8 cellular contexts compared by ENCODE assay signal in genomic region chr6:110816110-110816409, GRCh38. TPM values are rescaled to one million over a fixed set of nuclear protein-coding genes. Genes with fewer than 3 reads are reported as not detected.
A peak's percentile ranks its signal among the peaks of the same experiment; 100 is the strongest.
DNase-seq lines count a peak whose midpoint lies in the region; ATAC-seq and TF ChIP-seq lines count a peak whose summit lies in the region.

No MANE protein-coding gene starts in this region.

- no peaks in the 10 kb centered on the region for H3K9me3 ChIP-seq in DOHH2 (ENCODE audit: control insufficient read depth, insufficient read depth, low read length)
- no peaks in the 10 kb centered on the region for H3K9me3 ChIP-seq in Peyer's patch
- no peaks in the 10 kb centered on the region for H3K9me3 ChIP-seq in prostate gland

- H3K27me3 ChIP-seq in DOHH2 (ENCODE audit: control insufficient read depth, low read length) (no peaks in the 10 kb centered on the region), Peyer's patch (no peaks in the 10 kb centered on the region), prostate gland (replicated peaks; ENCODE audit: insufficient read depth) (no peaks in the 10 kb centered on the region)

- H3K36me3 ChIP-seq in DOHH2 (ENCODE audit: control insufficient read depth, low read length), result peaks cover 7% of the 10 kb centered on the region; the same call in 1 of the 2 replicates
- H3K36me3 ChIP-seq in Peyer's patch, result no peaks in the 10 kb centered on the region
- no peaks in the 10 kb centered on the region for H3K36me3 ChIP-seq in prostate gland

- H4K20me1 ChIP-seq in DOHH2 (ENCODE audit: control insufficient read depth, insufficient read depth, low read depth, low read length), result no peaks in the 10 kb centered on the region

- H3F3A ChIP-seq in DOHH2 (ENCODE audit: control insufficient read depth, insufficient read depth), result peaks cover 12% of the 10 kb centered on the region

- WGBS in prostate gland, result 1% methylated on average over 6 of the region's 6 CpGs

- H3K4me1 ChIP-seq in DOHH2 (ENCODE audit: control insufficient read depth, low read length), result peaks cover 40% of the 10 kb centered on the region
- H3K4me1 ChIP-seq in Peyer's patch, result peaks cover 0 to 21% (median 3%) of the 10 kb centered on the region in 4 donors
- H3K4me1 ChIP-seq in prostate gland (replicated peaks), result no peaks in the 10 kb centered on the region

- no peak for TF ChIP-seq CTCF in DOHH2 (IDR thresholded peaks at IDR 0.05; ENCODE audit: low read depth, low read length, poor library complexity, severe bottlenecking)
- no peak for TF ChIP-seq CTCF in Peyer's patch (IDR thresholded peaks at IDR 0.05)
- no peak for TF ChIP-seq CTCF in prostate gland (IDR thresholded peaks at IDR 0.05)

- DNase-seq in Peyer's patch (no peak), erythroblast (lab: John Stamatoyannopoulos, UW) (no peak), prostate gland (ENCODE audit: low spot score) (no peak), NK-92 (lab: John Stamatoyannopoulos, UW; ENCODE audit: unreplicated experiment) (no peak), T-helper 9 cell (no peak), CD1c-positive myeloid dendritic cell (ENCODE audit: extremely low spot score) (no peak)

- no peak for ATAC-seq in HG02763 (IDR thresholded peaks at IDR 0.05; ENCODE audit: unreplicated experiment)

- intact Hi-C loops in prostate gland (cut with DNase I), result no loop called here

- peaks cover 47% of the 10 kb centered on the region for H3K79me2 ChIP-seq in DOHH2 (ENCODE audit: control insufficient read depth, low read length)

- H3K9me2 ChIP-seq in DOHH2 (replicated peaks; ENCODE audit: control insufficient read depth, low read length), result no peaks in the 10 kb centered on the region

- H3K4me3 ChIP-seq in DOHH2 (ENCODE audit: low read length) (peak overlapping the region; percentile 81), Peyer's patch (peak overlapping the region; percentile 73 to 99 (median 88)), prostate gland (peak overlapping the region; percentile 96)

- H3K4me2 ChIP-seq in DOHH2 (ENCODE audit: low read length), result peak overlapping the region; percentile 92

- H3K27ac ChIP-seq in DOHH2 (ENCODE audit: low read depth, low read length) (peak overlapping the region; percentile 78), Peyer's patch (peak overlapping the region; percentile 93 to 98 (median 97)), prostate gland (peak overlapping the region; percentile 95 to 96)

- TF ChIP-seq POLR2A in Peyer's patch (IDR thresholded peaks at IDR 0.05), result no peak
- peak; percentile 72 for TF ChIP-seq POLR2A in erythroblast (IDR thresholded peaks at IDR 0.05; ENCODE audit: low read length)
- TF ChIP-seq POLR2A in prostate gland (IDR thresholded peaks at IDR 0.05), result no peak

RNA-seq across cellular contexts. Expression of gene CDK19, which starts 0.8 kb away (rescaled TPM):
- total RNA-seq in Peyer's patch (10 to 100 TPM; 10.5 to 14.6 (median 12.9) TPM), prostate gland (10 to 100 TPM; 41.4 to 70.2 TPM)

RNA-seq across cellular contexts. Expression of gene AMD1, which starts 58.5 kb away (rescaled TPM):
- total RNA-seq in Peyer's patch (10 to 100 TPM; 37.1 to 61.9 (median 42.8) TPM), prostate gland (100 to 1,000 TPM; 286 to 504 TPM)

Comparison
In these comparisons a context has a peak if more than half of its experiments do, and no peak if none do; other contexts are left out.
1. RNA of gene AMD1, which starts 58.5 kb away (total RNA-seq): 286 to 504 TPM in prostate gland; 37.1 to 61.9 TPM in Peyer's patch; every median in the first group is over 4 times any median in the second.
2. Peak in every context shown above with its lines, with median percentiles within 50 percentile points of each other: H3K27ac ChIP-seq and H3K4me3 ChIP-seq.